In genomic region chr19:1008268-1009042, GRCh38 we compare ENCODE assay signal across 35 cellular contexts. TPM values are rescaled to one million over a fixed set of nuclear protein-coding genes. Genes with fewer than 3 reads are reported as not detected.
A peak's percentile ranks its signal among the peaks of the same experiment; 100 is the strongest.
DNase-seq lines count a peak whose midpoint lies in the region; ATAC-seq and TF ChIP-seq lines count a peak whose summit lies in the region.
"Had no signal": no experiment of that assay in that cellular context is flagged by ENCODE, and none has a peak within 500 bp of the region (broad histone marks: within the 10 kb centered on the region; RNA-seq: fewer than 3 reads in every experiment).

No MANE protein-coding gene starts in this region.

- H3K4me3 ChIP-seq in SK-N-SH (ENCODE audit: low read depth in 2 of 2, low read length in 1 of 2) (no peak overlapping the region), esophagus squamous epithelium (peak overlapping the region in 2 of 4 donors; percentile 2 to 28), ovary (peak overlapping the region; percentile 17), tibial nerve (no peak overlapping the region)
- H3K4me3 ChIP-seq: gastroesophageal sphincter, SK-N-MC had no signal

- intact Hi-C loops in esophagus squamous epithelium (cut with DNase I) = no loop called here
- intact Hi-C loops in ovary (cut with DNase I) = no loop called here

- 98% methylated on average over 20 of the region's 45 CpGs for WGBS in SK-N-SH (ENCODE audit: low lambda C conversion rate)
- 89 to 93% methylated on average over 8 to 18 of the region's 45 CpGs for WGBS in esophagus squamous epithelium, 2 donors
- WGBS in ovary, 3 donors = 65 to 84% (median 75%) methylated on average over 43 to 45 of the region's 45 CpGs
- WGBS in tibial nerve, 2 donors = 91 to 93% methylated on average over 23 to 45 of the region's 45 CpGs

- no peak for TF ChIP-seq CTCF in SK-N-SH (IDR thresholded peaks at IDR 0.05)
- TF ChIP-seq CTCF in esophagus squamous epithelium (IDR thresholded peaks at IDR 0.05) = no peak
- TF ChIP-seq CTCF in ovary (IDR thresholded peaks at IDR 0.05) = no peak
- no peak for TF ChIP-seq CTCF in tibial nerve (IDR thresholded peaks at IDR 0.05)

- peaks cover 0 to 40% of the 10 kb centered on the region in 2 experiments for H3K36me3 ChIP-seq in SK-N-SH (replicated peaks in 1 of 2; ENCODE audit: control insufficient read depth in 1 of 2, insufficient read depth in 2 of 2, low read length in 1 of 2)
- H3K36me3 ChIP-seq in esophagus squamous epithelium = peaks cover 34 to 54% (median 38%) of the 10 kb centered on the region in 3 donors
- no peaks in the 10 kb centered on the region for H3K36me3 ChIP-seq in ovary
- peaks cover 0 to 76% (median 32%) of the 10 kb centered on the region in 3 donors for H3K36me3 ChIP-seq in tibial nerve

- H3K9me3 ChIP-seq in SK-N-SH (no peaks in the 10 kb centered on the region), esophagus squamous epithelium (no peaks in the 10 kb centered on the region), ovary (no peaks in the 10 kb centered on the region), tibial nerve (no peaks in the 10 kb centered on the region)
- H3K9me3 ChIP-seq: gastroesophageal sphincter had no signal

- CTCF ChIA-PET in SK-N-SH (lab: Yijun Ruan, JAX) = no interaction called here

- no peak overlapping the region for H3K27ac ChIP-seq in SK-N-SH (ENCODE audit: low read depth in 2 of 2, low read length in 1 of 2)
- H3K27ac ChIP-seq in esophagus squamous epithelium = peak overlapping the region in 3 of 4 donors; percentile 39 to 75 (median 65)
- peak overlapping the region in 1 of 2 donors; percentile 71 for H3K27ac ChIP-seq in ovary
- peak overlapping the region in 1 of 4 donors; percentile 20 for H3K27ac ChIP-seq in tibial nerve
- H3K27ac ChIP-seq: 22Rv1, C4-2B, KMS-11, parathyroid adenoma, SK-N-MC had no signal

- POLR2A ChIA-PET in SK-N-SH (lab: Yijun Ruan, JAX) = no interaction called here

- DNase-seq in SK-N-SH (no peak), esophagus squamous epithelium (lab: John Stamatoyannopoulos, UW) (no peak), ovary (no peak), DMS 273 treated with DMSO at 0.1 percent for 48 hours (lab: John Stamatoyannopoulos, UW) (no peak), ecto neural progenitor cell (ENCODE audit: low spot score) (no peak), tibial nerve (ENCODE audit: low spot score in 2 of 2) (no peak)
- no peak for DNase-seq in activated T-cell treated with anti-CD3 and anti-CD28 coated beads, Interleukin-2, amount 50 U/mL, for 1 hour
- DNase-seq: activated CD4-positive, alpha-beta T cell treated with anti-CD3 and anti-CD28 coated beads for 1 hour; activated CD8-positive, alpha-beta memory T cell treated with anti-CD3 and anti-CD28 coated beads, Interleukin-2, amount 50 U/mL, for 48 hours; activated CD8-positive, alpha-beta T cell treated with anti-CD3 and anti-CD28 coated beads for 36 hours; activated naive CD4-positive, alpha-beta T cell treated with anti-CD3 and anti-CD28 coated beads for 36 hours; cerebellar nuclear complex; COR-L47; GF-D8; hypothalamus; immature natural killer cell; left colon; MM.1S; NCI-H1105 treated with DMSO at 0.1 percent for 48 hours; NCI-H187 treated with DMSO at 0.1 percent for 48 hours; NCI-H2171 treated with DMSO at 0.1 percent for 48 hours; NCI-H524 treated with DMSO at 0.1 percent for 48 hours; PC-3; small intestine had no signal

- no peak overlapping the region for H2AFZ ChIP-seq in SK-N-SH (ENCODE audit: low read depth)
- H2AFZ ChIP-seq: parathyroid adenoma had no signal

- TF ChIP-seq EP300 in SK-N-SH (IDR thresholded peaks at IDR 0.05; ENCODE audit: borderline replicate concordance in 1 of 2, low read depth in 1 of 2, low read length in 1 of 2) = no peak
- no peak for TF ChIP-seq EP300 in ovary (IDR thresholded peaks at IDR 0.05)
- no peak for TF ChIP-seq EP300 in tibial nerve (IDR thresholded peaks at IDR 0.05)

- peaks cover 9% of the 10 kb centered on the region for H3F3A ChIP-seq in SK-N-SH (replicated peaks; ENCODE audit: insufficient read depth)

- no peaks in the 10 kb centered on the region; a peak in 1 of 4 replicates for H3K4me1 ChIP-seq in SK-N-SH (ENCODE audit: control insufficient read depth in 1 of 2, insufficient read depth in 2 of 2, low read depth in 1 of 2, low read length in 1 of 2)
- peaks cover 0 to 17% (median 0%) of the 10 kb centered on the region in 3 donors for H3K4me1 ChIP-seq in esophagus squamous epithelium
- H3K4me1 ChIP-seq in ovary (ENCODE audit: insufficient read depth) = peaks cover 2% of the 10 kb centered on the region
- peaks cover 0 to 2% (median 0%) of the 10 kb centered on the region in 4 donors for H3K4me1 ChIP-seq in tibial nerve
- H3K4me1 ChIP-seq: parathyroid adenoma had no signal

- H3K9ac ChIP-seq in SK-N-SH = no peak overlapping the region
- H3K9ac ChIP-seq: KMS-11, parathyroid adenoma had no signal

- no peak overlapping the region for H3K4me2 ChIP-seq in SK-N-SH
- H3K4me2 ChIP-seq: KMS-11 had no signal

- H3K9me2 ChIP-seq in SK-N-SH = no peaks in the 10 kb centered on the region

- peaks cover 10% of the 10 kb centered on the region for H3K27me3 ChIP-seq in SK-N-SH (ENCODE audit: insufficient read depth)
- peaks cover 0 to 14% (median 0%) of the 10 kb centered on the region in 4 donors for H3K27me3 ChIP-seq in esophagus squamous epithelium
- no peaks in the 10 kb centered on the region for H3K27me3 ChIP-seq in ovary
- H3K27me3 ChIP-seq in tibial nerve = peaks cover 0 to 1% of the 10 kb centered on the region in 2 donors

- H3K79me2 ChIP-seq in SK-N-SH (ENCODE audit: insufficient read depth) = peaks cover 5% of the 10 kb centered on the region; the same call in 1 of the 2 replicates
- H3K79me2 ChIP-seq: parathyroid adenoma had no signal

- no peak for TF ChIP-seq RAD21 in SK-N-SH (IDR thresholded peaks at IDR 0.05; ENCODE audit: low read length)

- H4K20me1 ChIP-seq in SK-N-SH (ENCODE audit: insufficient read depth) = peaks cover 6% of the 10 kb centered on the region; the same call in 1 of the 2 replicates

- TF ChIP-seq POLR2A in esophagus squamous epithelium (IDR thresholded peaks at IDR 0.05) (no peak), ovary (IDR thresholded peaks at IDR 0.05) (no peak), tibial nerve (IDR thresholded peaks at IDR 0.05) (no peak)

- ATAC-seq in SK-N-SH treated with all-trans-retinoic acid at 6 μM for 48 hours = no peak
- ATAC-seq: activated CD8-positive, alpha-beta T cell treated with anti-CD3 and anti-CD28 coated beads for 36 hours; gastroesophageal sphincter; PC-3 had no signal

TF ChIP-seq in SK-N-SH, 30 proteins besides CTCF, POLR2A, EP300 and RAD21:
- TF ChIP-seq RCOR1 (IDR thresholded peaks at IDR 0.05; ENCODE audit: low read length) = no peak
- TF ChIP-seq PBX3 (IDR thresholded peaks at IDR 0.05) = no peak
- no peak for TF ChIP-seq TCF12 (IDR thresholded peaks at IDR 0.05)

RNA-seq across cellular contexts. Expression of gene GRIN3B, which starts 8.2 kb away (rescaled TPM):
- polyA plus RNA-seq in SK-N-SH (2012; rRNA removed) (1.5 and 1.8 TPM in 2 replicates), ovary (under 1 TPM in 1 of 2 donors, not detected in 1; 0.07 TPM)
- 0.45 and 1.1 TPM in 2 replicates for polyA plus RNA-seq in SK-N-SH (2012; cell fraction: cytosol; rRNA removed)
- polyA plus RNA-seq in SK-N-SH (2012; cell fraction: nucleus; rRNA removed) = 4.6 and 5.1 TPM in 2 replicates
- total RNA-seq in esophagus squamous epithelium (not detected), ovary (1 to 10 TPM in 1 of 7 donors, under 1 TPM in 4, not detected in 2; 0.22 to 7.4 (median 0.32) TPM), tibial nerve (1 to 10 TPM in 1 of 4 donors, not detected in 3; 2.4 TPM)
- total RNA-seq: gastroesophageal sphincter, HT1080, left colon had no signal
- polyA plus RNA-seq: immature natural killer cell had no signal

RNA-seq across cellular contexts. Expression of gene TMEM259, which starts 12.5 kb away (rescaled TPM):
- 138 and 145 TPM in 2 replicates for polyA plus RNA-seq in SK-N-SH (2012; rRNA removed)
- polyA plus RNA-seq in SK-N-SH (2012; cell fraction: cytosol; rRNA removed) = 38.8 and 61.9 TPM in 2 replicates
- 879 TPM in 2 replicates for polyA plus RNA-seq in SK-N-SH (2012; cell fraction: nucleus; rRNA removed)
- total RNA-seq in esophagus squamous epithelium = 100 to 1,000 TPM; 101 to 182 (median 146) TPM
- 100 to 1,000 TPM; 105 to 196 (median 127) TPM for total RNA-seq in ovary
- polyA plus RNA-seq in ovary = 100 to 1,000 TPM in 1 of 2 donors, 10 to 100 TPM in 1; 26.0 to 162 TPM
- total RNA-seq in tibial nerve = 100 to 1,000 TPM; 229 to 459 (median 325) TPM

RNA-seq across cellular contexts. Expression of gene RNU6-2, which starts 12.9 kb away (rescaled TPM):
- not detected in 2 replicates for polyA plus RNA-seq in SK-N-SH (2012; rRNA removed)
- polyA plus RNA-seq in SK-N-SH (2012; cell fraction: cytosol; rRNA removed) = not detected in 2 replicates
- not detected in 2 replicates for polyA plus RNA-seq in SK-N-SH (2012; cell fraction: nucleus; rRNA removed)
- total RNA-seq in esophagus squamous epithelium = not detected
- total RNA-seq in ovary = not detected
- not detected for polyA plus RNA-seq in ovary
- total RNA-seq in tibial nerve = not detected
- total RNA-seq: activated CD8-positive, alpha-beta T cell treated with anti-CD3 and anti-CD28 coated beads for 36 hours; activated naive CD4-positive, alpha-beta T cell treated with anti-CD3 and anti-CD28 coated beads for 36 hours; dermis microvascular lymphatic vessel endothelial cell; gastroesophageal sphincter; HT1080; left colon; PC-3 had no signal
- polyA plus RNA-seq: immature natural killer cell, neural cell, small intestine, thymus had no signal

RNA-seq across cellular contexts. Expression of gene CNN2, which starts 18.0 kb away (rescaled TPM):
- polyA plus RNA-seq in SK-N-SH (2012; rRNA removed) = 152 and 279 TPM in 2 replicates
- 125 and 167 TPM in 2 replicates for polyA plus RNA-seq in SK-N-SH (2012; cell fraction: cytosol; rRNA removed)
- polyA plus RNA-seq in SK-N-SH (2012; cell fraction: nucleus; rRNA removed) = 199 and 204 TPM in 2 replicates
- 100 to 1,000 TPM in 2 of 4 donors, 10 to 100 TPM in 2; 79.0 to 125 (median 105) TPM for total RNA-seq in esophagus squamous epithelium
- total RNA-seq in ovary = 100 to 1,000 TPM in 6 of 7 donors, 10 to 100 TPM in 1; 60.6 to 438 (median 210) TPM
- polyA plus RNA-seq in ovary = 100 to 1,000 TPM in 1 of 2 donors, 10 to 100 TPM in 1; 90.6 to 159 TPM
- 100 to 1,000 TPM in 1 of 4 donors, 10 to 100 TPM in 3; 69.9 to 122 (median 79.4) TPM for total RNA-seq in tibial nerve

RNA-seq across cellular contexts. Expression of gene WDR18, which starts 24.3 kb away (rescaled TPM):
- polyA plus RNA-seq in SK-N-SH (2012; rRNA removed) = 47.9 and 51.5 TPM in 2 replicates
- polyA plus RNA-seq in SK-N-SH (2012; cell fraction: cytosol; rRNA removed) = 12.5 and 25.5 TPM in 2 replicates
- polyA plus RNA-seq in SK-N-SH (2012; cell fraction: nucleus; rRNA removed) = 169 and 222 TPM in 2 replicates
- 10 to 100 TPM; 28.2 to 70.1 (median 53.0) TPM for total RNA-seq in esophagus squamous epithelium
- 10 to 100 TPM; 19.4 to 45.6 (median 31.2) TPM for total RNA-seq in ovary
- 10 to 100 TPM in 1 of 2 donors, 1 to 10 TPM in 1; 3.5 to 24.3 TPM for polyA plus RNA-seq in ovary
- 10 to 100 TPM; 23.3 to 90.6 (median 52.8) TPM for total RNA-seq in tibial nerve

Comparison
In these comparisons a context has a peak if more than half of its experiments do, and no peak if none do; other contexts are left out.
1. H3K27ac ChIP-seq: peak in esophagus squamous epithelium (3 of 4); none in SK-N-SH (0 of 2).